Comparison of ENCODE assay signal across 16 cellular contexts in the genomic region with DNA sequence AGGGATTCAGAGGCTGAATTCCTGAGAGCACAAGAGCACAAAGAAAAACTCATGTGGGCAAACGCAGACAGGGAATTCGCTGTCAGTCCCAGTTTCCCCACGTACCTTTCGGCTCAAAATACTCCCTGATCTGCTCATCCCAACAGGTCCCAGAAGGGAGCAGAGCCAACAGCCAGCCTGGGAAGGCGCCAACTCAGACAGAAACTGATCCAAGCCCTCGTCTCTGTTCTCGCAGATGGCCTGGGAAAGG.
DNase-seq lines count a peak whose midpoint lies in the region; ATAC-seq and TF ChIP-seq lines count a peak whose summit lies in the region.
"Had no signal": no experiment of that assay in that cellular context is flagged by ENCODE, and none has a peak within 500 bp of the region (broad histone marks: within the 10 kb centered on the region; RNA-seq: fewer than 3 reads in every experiment).

No MANE protein-coding gene starts in this region.

- H3K27ac Mint-ChIP-seq in GM23338 = no peak overlapping the region
- peak overlapping the region; percentile 60 for H3K27ac Mint-ChIP-seq in dendritic cell treated with granulocyte-macrophage colony-stimulating factor and Interleukin-4, amounts not matched to agents 40 ng/mL and 50 ng/mL, for 4 days
- H3K27ac Mint-ChIP-seq: CD4-positive, CD25-positive, alpha-beta regulatory T cell had no signal

- H3K4me3 ChIP-seq in GM23338 = no peak overlapping the region
- H3K4me3 ChIP-seq: heart right ventricle, SJSA1 had no signal

- H3K4me3 Mint-ChIP-seq in GM23338 = peak overlapping the region; percentile 36; the same call in 1 of the 3 replicates
- peak overlapping the region; percentile 54 for H3K4me3 Mint-ChIP-seq in dendritic cell treated with granulocyte-macrophage colony-stimulating factor and Interleukin-4, amounts not matched to agents 40 ng/mL and 50 ng/mL, for 4 days
- H3K4me3 Mint-ChIP-seq: activated T-cell treated with anti-CD3 and anti-CD28 coated beads, Interleukin-2, amount 50 U/mL, for 4 hours had no signal

- H2AFZ ChIP-seq in GM23338 = no peak overlapping the region

- peaks cover 29% of the 10 kb centered on the region for H3K9me3 Mint-ChIP-seq in GM23338
- H3K9me3 Mint-ChIP-seq in dendritic cell treated with granulocyte-macrophage colony-stimulating factor and Interleukin-4, amounts not matched to agents 40 ng/mL and 50 ng/mL, for 4 days = no peaks in the 10 kb centered on the region

- H3K36me3 Mint-ChIP-seq in GM23338 (ENCODE audit: low read depth) = peaks cover 19% of the 10 kb centered on the region
- no peaks in the 10 kb centered on the region for H3K36me3 Mint-ChIP-seq in dendritic cell treated with granulocyte-macrophage colony-stimulating factor and Interleukin-4, amounts not matched to agents 40 ng/mL and 50 ng/mL, for 4 days (ENCODE audit: low read depth)
- H3K36me3 Mint-ChIP-seq: CD4-positive, CD25-positive, alpha-beta regulatory T cell had no signal

- H3K4me1 Mint-ChIP-seq in GM23338 = peaks cover 31% of the 10 kb centered on the region
- peaks cover 32% of the 10 kb centered on the region for H3K4me1 Mint-ChIP-seq in dendritic cell treated with granulocyte-macrophage colony-stimulating factor and Interleukin-4, amounts not matched to agents 40 ng/mL and 50 ng/mL, for 4 days (ENCODE audit: low read depth)

- no peak overlapping the region; the same call in 1 of the 2 replicates for H3K4me2 ChIP-seq in GM23338

- H3K27me3 ChIP-seq in GM23338 (ENCODE audit: insufficient read depth) = peaks cover 64% of the 10 kb centered on the region
- H3K27me3 ChIP-seq: SJSA1 had no signal

- no peaks in the 10 kb centered on the region for H3F3A ChIP-seq in GM23338 (replicated peaks; ENCODE audit: low read depth)

- H3K9me2 ChIP-seq in GM23338 (ENCODE audit: insufficient read depth) = no peaks in the 10 kb centered on the region

- 0 out of 2 replicates have a peak, but pooled peaks cover 9% of the 10 kb centered on the region for H3K4me1 ChIP-seq in GM23338 (ENCODE audit: insufficient read depth)
- H3K4me1 ChIP-seq: SJSA1 had no signal

- intact Hi-C loops in dendritic cell treated with granulocyte-macrophage colony-stimulating factor and Interleukin-4, amounts not matched to agents 40 ng/mL and 50 ng/mL, for 4 days (cut with micrococcal nuclease) = no loop called here

- no peak for DNase-seq in GM23338 (ENCODE audit: low spot score)
- peak; percentile 83 for DNase-seq in NCI-H2171 treated with DMSO at 0.1 percent for 48 hours (lab: John Stamatoyannopoulos, UW)
- DNase-seq in omental fat pad (ENCODE audit: low spot score) = no peak
- DNase-seq in SKM-1 (lab: John Stamatoyannopoulos, UW; ENCODE audit: unreplicated experiment) = no peak
- DNase-seq in SW480 (ENCODE audit: low spot score) = no peak
- DNase-seq: activated T-cell treated with anti-CD3 and anti-CD28 coated beads, Interleukin-2, amount 50 U/mL, for 4 hours; CD4-positive, CD25-positive, alpha-beta regulatory T cell; heart right ventricle; mesenchymal stem cell; NCI-H774; stimulated activated CD4-positive, alpha-beta T cell treated with anti-CD3 and anti-CD28 coated beads, Interleukin-4, amount 100 ng/mL, for 4 hours had no signal

- TF ChIP-seq CTCF in GM23338 (conservative IDR thresholded peaks at IDR 0.05; ENCODE audit: low read depth in 2 of 2) (no peak), omental fat pad (IDR thresholded peaks at IDR 0.05) (no peak)

- peaks cover 65% of the 10 kb centered on the region for H3K27me3 Mint-ChIP-seq in GM23338 (ENCODE audit: insufficient read depth, low read depth, poor library complexity)
- H3K27me3 Mint-ChIP-seq in dendritic cell treated with granulocyte-macrophage colony-stimulating factor and Interleukin-4, amounts not matched to agents 40 ng/mL and 50 ng/mL, for 4 days = peaks cover 56% of the 10 kb centered on the region
- H3K27me3 Mint-ChIP-seq: CD4-positive, CD25-positive, alpha-beta regulatory T cell had no signal

- H3K79me2 ChIP-seq in GM23338 (replicated peaks; ENCODE audit: insufficient read depth) = no peaks in the 10 kb centered on the region

- no peak; the same call in 2 of the 3 replicates for ATAC-seq in GM23338
- ATAC-seq in omental fat pad (ENCODE audit: low FRiP score) = peak; percentile 9
- no peak for ATAC-seq in HG03521 (IDR thresholded peaks at IDR 0.05; ENCODE audit: unreplicated experiment)
- ATAC-seq in HG02610 (IDR thresholded peaks at IDR 0.05; ENCODE audit: unreplicated experiment) = no peak
- ATAC-seq: activated CD4-positive, CD25-positive, alpha-beta regulatory T cell treated with anti-CD3 and anti-CD28 coated beads, Interleukin-2, amount 50 U/mL, for 24 hours had no signal

- no peak overlapping the region for H3K27ac ChIP-seq in GM23338 (ENCODE audit: low read depth)
- H3K27ac ChIP-seq: heart right ventricle, SJSA1 had no signal

- H4K20me1 ChIP-seq in GM23338 (replicated peaks; ENCODE audit: insufficient read depth) = no peaks in the 10 kb centered on the region

- no peaks in the 10 kb centered on the region for H3K36me3 ChIP-seq in GM23338 (ENCODE audit: insufficient read depth)
- H3K36me3 ChIP-seq: heart right ventricle, SJSA1 had no signal

TF ChIP-seq in GM23338, 12 proteins besides CTCF, POLR2A, EP300 and RAD21 (continues in another document):
- TF ChIP-seq JUNB (IDR thresholded peaks at IDR 0.05; ENCODE audit: unreplicated experiment) (no peak), POLR2AphosphoS5 (IDR thresholded peaks at IDR 0.05; ENCODE audit: low read depth) (no peak), CREB1 (CRISPR knock-in tag; IDR thresholded peaks at IDR 0.05; ENCODE audit: low read depth) (no peak), NANOG (IDR thresholded peaks at IDR 0.05; ENCODE audit: borderline replicate concordance) (no peak)
- TF ChIP-seq, protein P1, sequence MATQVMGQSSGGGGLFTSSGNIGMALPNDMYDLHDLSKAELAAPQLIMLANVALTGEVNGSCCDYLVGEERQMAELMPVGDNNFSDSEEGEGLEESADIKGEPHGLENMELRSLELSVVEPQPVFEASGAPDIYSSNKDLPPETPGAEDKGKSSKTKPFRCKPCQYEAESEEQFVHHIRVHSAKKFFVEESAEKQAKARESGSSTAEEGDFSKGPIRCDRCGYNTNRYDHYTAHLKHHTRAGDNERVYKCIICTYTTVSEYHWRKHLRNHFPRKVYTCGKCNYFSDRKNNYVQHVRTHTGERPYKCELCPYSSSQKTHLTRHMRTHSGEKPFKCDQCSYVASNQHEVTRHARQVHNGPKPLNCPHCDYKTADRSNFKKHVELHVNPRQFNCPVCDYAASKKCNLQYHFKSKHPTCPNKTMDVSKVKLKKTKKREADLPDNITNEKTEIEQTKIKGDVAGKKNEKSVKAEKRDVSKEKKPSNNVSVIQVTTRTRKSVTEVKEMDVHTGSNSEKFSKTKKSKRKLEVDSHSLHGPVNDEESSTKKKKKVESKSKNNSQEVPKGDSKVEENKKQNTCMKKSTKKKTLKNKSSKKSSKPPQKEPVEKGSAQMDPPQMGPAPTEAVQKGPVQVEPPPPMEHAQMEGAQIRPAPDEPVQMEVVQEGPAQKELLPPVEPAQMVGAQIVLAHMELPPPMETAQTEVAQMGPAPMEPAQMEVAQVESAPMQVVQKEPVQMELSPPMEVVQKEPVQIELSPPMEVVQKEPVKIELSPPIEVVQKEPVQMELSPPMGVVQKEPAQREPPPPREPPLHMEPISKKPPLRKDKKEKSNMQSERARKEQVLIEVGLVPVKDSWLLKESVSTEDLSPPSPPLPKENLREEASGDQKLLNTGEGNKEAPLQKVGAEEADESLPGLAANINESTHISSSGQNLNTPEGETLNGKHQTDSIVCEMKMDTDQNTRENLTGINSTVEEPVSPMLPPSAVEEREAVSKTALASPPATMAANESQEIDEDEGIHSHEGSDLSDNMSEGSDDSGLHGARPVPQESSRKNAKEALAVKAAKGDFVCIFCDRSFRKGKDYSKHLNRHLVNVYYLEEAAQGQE (IDR thresholded peaks at IDR 0.05; ENCODE audit: unreplicated experiment) = no peak
- TF ChIP-seq, protein P2, sequence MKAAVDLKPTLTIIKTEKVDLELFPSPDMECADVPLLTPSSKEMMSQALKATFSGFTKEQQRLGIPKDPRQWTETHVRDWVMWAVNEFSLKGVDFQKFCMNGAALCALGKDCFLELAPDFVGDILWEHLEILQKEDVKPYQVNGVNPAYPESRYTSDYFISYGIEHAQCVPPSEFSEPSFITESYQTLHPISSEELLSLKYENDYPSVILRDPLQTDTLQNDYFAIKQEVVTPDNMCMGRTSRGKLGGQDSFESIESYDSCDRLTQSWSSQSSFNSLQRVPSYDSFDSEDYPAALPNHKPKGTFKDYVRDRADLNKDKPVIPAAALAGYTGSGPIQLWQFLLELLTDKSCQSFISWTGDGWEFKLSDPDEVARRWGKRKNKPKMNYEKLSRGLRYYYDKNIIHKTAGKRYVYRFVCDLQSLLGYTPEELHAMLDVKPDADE (IDR thresholded peaks at IDR 0.05) = no peak
